19 cellular contexts compared by ENCODE assay signal in genomic region chr10:28853195-28853594, GRCh38.
DNase-seq lines count a peak whose midpoint lies in the region; ATAC-seq and TF ChIP-seq lines count a peak whose summit lies in the region.
"Had no signal": no experiment of that assay in that cellular context is flagged by ENCODE, and none has a peak within 500 bp of the region (broad histone marks: within the 10 kb centered on the region; RNA-seq: fewer than 3 reads in every experiment).

No MANE protein-coding gene starts in this region.

- H3K4me3 Mint-ChIP-seq in GM23338 = no peak overlapping the region
- no peak overlapping the region for H3K4me3 Mint-ChIP-seq in activated CD8-positive, alpha-beta T cell treated with anti-CD3 and anti-CD28 coated beads, Interleukin-2, amount 10 ng/mL, durations not matched to agents 7 days and 5 days
- H3K4me3 Mint-ChIP-seq: activated CD4-positive, alpha-beta T cell treated with anti-CD3 and anti-CD28 coated beads, Interleukin-2, amount 10 ng/mL, durations not matched to agents 24 days and 14 days; B cell had no signal

- H3K4me3 ChIP-seq in GM23338 = no peak overlapping the region
- no peak overlapping the region for H3K4me3 ChIP-seq in smooth muscle cell
- no peak overlapping the region for H3K4me3 ChIP-seq in upper lobe of right lung
- H3K4me3 ChIP-seq: sigmoid colon had no signal

- no peak overlapping the region for H3K27ac Mint-ChIP-seq in GM23338
- H3K27ac Mint-ChIP-seq in activated CD8-positive, alpha-beta T cell treated with anti-CD3 and anti-CD28 coated beads, Interleukin-2, amount 10 ng/mL, durations not matched to agents 7 days and 5 days = no peak overlapping the region
- H3K27ac Mint-ChIP-seq: activated CD4-positive, alpha-beta T cell treated with anti-CD3 and anti-CD28 coated beads, Interleukin-2, amount 10 ng/mL, durations not matched to agents 24 days and 14 days; B cell had no signal

- H3K9ac ChIP-seq in smooth muscle cell (ENCODE audit: low read depth) = no peak overlapping the region

- ATAC-seq in GM23338 (no peak), upper lobe of right lung (no peak)
- ATAC-seq in activated CD8-positive, alpha-beta T cell treated with anti-CD3 and anti-CD28 coated beads, Interleukin-2, amount 10 ng/mL, durations not matched to agents 7 days and 5 days = no peak
- ATAC-seq: left ventricle myocardium superior had no signal

- no peaks in the 10 kb centered on the region; the same call in 1 of the 2 replicates for H3K9me2 ChIP-seq in GM23338 (ENCODE audit: insufficient read depth)

- no peak overlapping the region for H3K27ac ChIP-seq in GM23338 (ENCODE audit: low read depth)
- H3K27ac ChIP-seq in smooth muscle cell (ENCODE audit: low read depth) = no peak overlapping the region
- H3K27ac ChIP-seq in upper lobe of right lung = no peak overlapping the region
- H3K27ac ChIP-seq: sigmoid colon had no signal

- H3K4me2 ChIP-seq in GM23338 = no peak overlapping the region
- H3K4me2 ChIP-seq in smooth muscle cell = peak overlapping the region; percentile 50

- no peak for TF ChIP-seq CTCF in GM23338 (conservative IDR thresholded peaks at IDR 0.05; ENCODE audit: low read depth in 2 of 2)
- no peak for TF ChIP-seq CTCF in smooth muscle cell (IDR thresholded peaks at IDR 0.05; ENCODE audit: borderline replicate concordance, insufficient read depth, poor library complexity, severe bottlenecking)
- no peak for TF ChIP-seq CTCF in upper lobe of right lung (IDR thresholded peaks at IDR 0.05)

- peak overlapping the region; percentile 69; the same call in 1 of the 2 replicates for H2AFZ ChIP-seq in GM23338
- H2AFZ ChIP-seq in smooth muscle cell (ENCODE audit: low read depth) = peak overlapping the region; percentile 41

- H3K4me1 Mint-ChIP-seq in GM23338 = no peaks in the 10 kb centered on the region
- no peaks in the 10 kb centered on the region for H3K4me1 Mint-ChIP-seq in activated CD8-positive, alpha-beta T cell treated with anti-CD3 and anti-CD28 coated beads, Interleukin-2, amount 10 ng/mL, durations not matched to agents 7 days and 5 days (ENCODE audit: low read depth)
- H3K4me1 Mint-ChIP-seq: activated CD4-positive, alpha-beta T cell treated with anti-CD3 and anti-CD28 coated beads, Interleukin-2, amount 10 ng/mL, durations not matched to agents 24 days and 14 days; B cell had no signal

- peaks cover 2% of the 10 kb centered on the region for H3K27me3 Mint-ChIP-seq in GM23338 (ENCODE audit: insufficient read depth, low read depth, poor library complexity)
- peaks cover 2% of the 10 kb centered on the region for H3K27me3 Mint-ChIP-seq in activated CD8-positive, alpha-beta T cell treated with anti-CD3 and anti-CD28 coated beads, Interleukin-2, amount 10 ng/mL, durations not matched to agents 7 days and 5 days (ENCODE audit: low read depth)
- H3K27me3 Mint-ChIP-seq: activated CD4-positive, alpha-beta T cell treated with anti-CD3 and anti-CD28 coated beads, Interleukin-2, amount 10 ng/mL, durations not matched to agents 24 days and 14 days; B cell had no signal

- H3K79me2 ChIP-seq in GM23338 (replicated peaks; ENCODE audit: insufficient read depth) (no peaks in the 10 kb centered on the region), smooth muscle cell (ENCODE audit: low read depth) (no peaks in the 10 kb centered on the region)

- POLR2A ChIA-PET in activated CD8-positive, alpha-beta T cell treated with anti-CD3 and anti-CD28 coated beads, Interleukin-2, amount 10 ng/mL, durations not matched to agents 7 days and 5 days (lab: Charles Lee) = no interaction called here

- WGBS in smooth muscle cell (ENCODE audit: low lambda C conversion rate) = 40% methylated on average over 5 of the region's 5 CpGs

- H4K20me1 ChIP-seq in GM23338 (replicated peaks; ENCODE audit: insufficient read depth) = no peaks in the 10 kb centered on the region
- no peaks in the 10 kb centered on the region for H4K20me1 ChIP-seq in smooth muscle cell (ENCODE audit: low read depth)

- H3F3A ChIP-seq in GM23338 (replicated peaks; ENCODE audit: low read depth) (no peaks in the 10 kb centered on the region), smooth muscle cell (ENCODE audit: low read depth) (peaks cover 12% of the 10 kb centered on the region)

- peaks cover 15% of the 10 kb centered on the region for H3K9me3 Mint-ChIP-seq in GM23338
- no peaks in the 10 kb centered on the region for H3K9me3 Mint-ChIP-seq in activated CD8-positive, alpha-beta T cell treated with anti-CD3 and anti-CD28 coated beads, Interleukin-2, amount 10 ng/mL, durations not matched to agents 7 days and 5 days (ENCODE audit: insufficient read depth)
- H3K9me3 Mint-ChIP-seq: activated CD4-positive, alpha-beta T cell treated with anti-CD3 and anti-CD28 coated beads, Interleukin-2, amount 10 ng/mL, durations not matched to agents 24 days and 14 days had no signal

- no peaks in the 10 kb centered on the region for H3K36me3 ChIP-seq in GM23338 (ENCODE audit: insufficient read depth)
- no peaks in the 10 kb centered on the region for H3K36me3 ChIP-seq in smooth muscle cell (ENCODE audit: low read depth)
- no peaks in the 10 kb centered on the region for H3K36me3 ChIP-seq in upper lobe of right lung
- H3K36me3 ChIP-seq: sigmoid colon had no signal

- CTCF ChIA-PET in activated CD8-positive, alpha-beta T cell treated with anti-CD3 and anti-CD28 coated beads, Interleukin-2, amount 10 ng/mL, durations not matched to agents 7 days and 5 days (lab: Charles Lee) = no interaction called here

- peaks cover 7% of the 10 kb centered on the region for H3K36me3 Mint-ChIP-seq in GM23338 (ENCODE audit: low read depth)
- no peaks in the 10 kb centered on the region for H3K36me3 Mint-ChIP-seq in activated CD8-positive, alpha-beta T cell treated with anti-CD3 and anti-CD28 coated beads, Interleukin-2, amount 10 ng/mL, durations not matched to agents 7 days and 5 days (ENCODE audit: low read depth)

- intact Hi-C loops in upper lobe of right lung (cut with DNase I) = no loop called here

- H3K4me1 ChIP-seq in GM23338 (ENCODE audit: insufficient read depth) (no peaks in the 10 kb centered on the region), smooth muscle cell (ENCODE audit: low read depth) (no peaks in the 10 kb centered on the region), upper lobe of right lung (no peaks in the 10 kb centered on the region)
- H3K4me1 ChIP-seq: sigmoid colon had no signal

- H3K9me3 ChIP-seq in smooth muscle cell (replicated peaks; ENCODE audit: low read depth) (no peaks in the 10 kb centered on the region), upper lobe of right lung (no peaks in the 10 kb centered on the region)
- H3K9me3 ChIP-seq: sigmoid colon had no signal

- no peak for DNase-seq in GM23338 (ENCODE audit: low spot score)
- DNase-seq in amniotic epithelial cell (ENCODE audit: low read depth) = peak; percentile 60
- peak; percentile 41 for DNase-seq in iris pigment epithelial cell (ENCODE audit: low read depth)
- no peak for DNase-seq in smooth muscle cell (lab: John Stamatoyannopoulos, UW; ENCODE audit: unreplicated experiment)
- DNase-seq in activated CD4-positive, alpha-beta T cell treated with anti-CD3 and anti-CD28 coated beads for 4 hours = no peak
- DNase-seq in activated CD8-positive, alpha-beta T cell treated with anti-CD3 and anti-CD28 coated beads, Interleukin-2, amount 10 ng/mL, durations not matched to agents 7 days and 5 days = no peak
- DNase-seq in upper lobe of right lung = no peak
- DNase-seq: activated CD4-positive, alpha-beta T cell treated with anti-CD3 and anti-CD28 coated beads, Interleukin-2, amount 10 ng/mL, durations not matched to agents 24 days and 14 days; activated gamma-delta T cell; amygdala; foreskin fibroblast; GDM1; left ventricle myocardium superior; NCI-H1694 treated with DMSO at 0.1 percent for 48 hours; NK-92 treated with Interleukin-12 subunit alpha and Interleukin-12 subunit beta, amount 100 ng/mL, for 24 hours; sigmoid colon; stimulated activated CD4-positive, alpha-beta T cell treated with anti-CD3 and anti-CD28 coated beads, Interleukin-1b, Interleukin-23, amount 100 ng/mL, for 48 hours; SW 1271 had no signal

- H3K27me3 ChIP-seq in GM23338 (ENCODE audit: insufficient read depth) (no peaks in the 10 kb centered on the region), smooth muscle cell (ENCODE audit: low read depth) (no peaks in the 10 kb centered on the region), upper lobe of right lung (no peaks in the 10 kb centered on the region)
- H3K27me3 ChIP-seq: sigmoid colon had no signal

TF ChIP-seq in GM23338, 12 proteins besides CTCF, POLR2A, EP300 and RAD21 (continues in another document):
- TF ChIP-seq POLR2AphosphoS5 (IDR thresholded peaks at IDR 0.05; ENCODE audit: low read depth) = no peak
- no peak for TF ChIP-seq ZNF114 (CRISPR knock-in tag; IDR thresholded peaks at IDR 0.05)
- no peak for TF ChIP-seq JUNB (IDR thresholded peaks at IDR 0.05; ENCODE audit: unreplicated experiment)
- TF ChIP-seq ZNF331 (CRISPR knock-in tag; IDR thresholded peaks at IDR 0.05; ENCODE audit: low read depth) = no peak
- no peak for TF ChIP-seq REST (IDR thresholded peaks at IDR 0.05; ENCODE audit: unreplicated experiment)
- no peak for TF ChIP-seq CREB1 (CRISPR knock-in tag; IDR thresholded peaks at IDR 0.05; ENCODE audit: low read depth)
- TF ChIP-seq STAT1 (IDR thresholded peaks at IDR 0.05; ENCODE audit: unreplicated experiment) = no peak
- no peak for TF ChIP-seq NANOG (IDR thresholded peaks at IDR 0.05; ENCODE audit: borderline replicate concordance)
- TF ChIP-seq EZH2phosphoT487 (IDR thresholded peaks at IDR 0.05; ENCODE audit: unreplicated experiment) = no peak

Comparison
In these comparisons a context has a peak if more than half of its experiments do, and no peak if none do; other contexts are left out.
1. DNase-seq: peak in amniotic epithelial cell (single experiment) and iris pigment epithelial cell (single experiment); none in GM23338 (single experiment), smooth muscle cell (single experiment), activated CD4-positive, alpha-beta T cell treated with anti-CD3 and anti-CD28 coated beads for 4 hours (0 of 2), activated CD8-positive, alpha-beta T cell treated with anti-CD3 and anti-CD28 coated beads, Interleukin-2, amount 10 ng/mL, durations not matched to agents 7 days and 5 days (single experiment) and upper lobe of right lung (single experiment).